In genomic region chr10:123008379-123009104, GRCh38 we compare ENCODE assay signal across 8 cellular contexts. TPM values are rescaled to one million over a fixed set of nuclear protein-coding genes. Genes with fewer than 3 reads are reported as not detected.
DNase-seq lines count a peak whose midpoint lies in the region; ATAC-seq lines count a peak whose summit lies in the region.

ACADSB (plus strand) TSS chr10:123009006; CDS start chr10:123009030, 24 bp downstream.
IKZF5 (minus strand) TSS chr10:123008795; CDS start chr10:122998625, 10,170 bp downstream.

- H3K9me3 ChIP-seq in BLaER1 = peaks cover 19% of the 10 kb centered on the region; the same call in 1 of the 2 replicates

- peaks cover 46% of the 10 kb centered on the region for H4K20me1 ChIP-seq in BLaER1

- peaks cover 42% of the 10 kb centered on the region for H3K36me3 ChIP-seq in BLaER1

- H3K4me3 ChIP-seq in BLaER1 = peak within 1 kb of the TSS; percentile 97

- peak within 1 kb of the TSS; percentile 95 for H3K9ac ChIP-seq in BLaER1

- peaks cover 33% of the 10 kb centered on the region for H3K4me1 ChIP-seq in BLaER1

- H3K27me3 ChIP-seq in BLaER1 = no peaks in the 10 kb centered on the region

- ATAC-seq in GM19324 (IDR thresholded peaks at IDR 0.05; ENCODE audit: low FRiP score, unreplicated experiment) = peak; percentile 94
- peak; percentile 82 for ATAC-seq in HG03460 (IDR thresholded peaks at IDR 0.05; ENCODE audit: unreplicated experiment)
- ATAC-seq in left colon = peak; percentile 95

- H3K27ac ChIP-seq in BLaER1 (peak within 1 kb of the TSS; percentile 92), cingulate gyrus (ENCODE audit: low read depth, low read length) (peak within 1 kb of the TSS; percentile 97)

- intact Hi-C loops in left colon (cut with DNase I, micrococcal nuclease) = no loop called here

- peak within 1 kb of the TSS; percentile 95 for H3K4me2 ChIP-seq in BLaER1

- DNase-seq in NCI-H524 treated with DMSO at 0.1 percent for 48 hours (lab: John Stamatoyannopoulos, UW) = peak; percentile 18
- DNase-seq in activated CD4-positive, alpha-beta T cell treated with anti-CD3 and anti-CD28 coated beads for 4 hours = peak; percentile 97 to 98
- peak; percentile 96 to 97 for DNase-seq in left colon
- DNase-seq in stimulated activated CD4-positive, alpha-beta T cell treated with anti-CD3 and anti-CD28 coated beads, Interleukin-1b, Interleukin-23, amount 100 ng/mL, for 4 hours (ENCODE audit: low read depth in 2 of 2) = peak; percentile 86 to 92

RNA-seq across cellular contexts. Expression of gene ACADSB, which starts in this region (rescaled TPM):
- 10 to 100 TPM; 39.8 to 45.2 TPM for total RNA-seq in left colon

RNA-seq across cellular contexts. Expression of gene IKZF5, which starts in this region (rescaled TPM):
- total RNA-seq in left colon = 10 to 100 TPM; 10.9 to 14.1 TPM

Comparison
In these comparisons a context has a peak if more than half of its experiments do, and no peak if none do; other contexts are left out.
1. Peak in every context shown above with its lines: DNase-seq, ATAC-seq, H3K4me3 ChIP-seq and H3K27ac ChIP-seq.
2. DNase-seq: peak in every context shown above with its lines; median percentile 98 in activated CD4-positive, alpha-beta T cell treated with anti-CD3 and anti-CD28 coated beads for 4 hours; 96 in left colon; 89 in stimulated activated CD4-positive, alpha-beta T cell treated with anti-CD3 and anti-CD28 coated beads, Interleukin-1b, Interleukin-23, amount 100 ng/mL, for 4 hours; 18 in NCI-H524 treated with DMSO at 0.1 percent for 48 hours.